8 cellular contexts compared by ENCODE assay signal in the genomic region with DNA sequence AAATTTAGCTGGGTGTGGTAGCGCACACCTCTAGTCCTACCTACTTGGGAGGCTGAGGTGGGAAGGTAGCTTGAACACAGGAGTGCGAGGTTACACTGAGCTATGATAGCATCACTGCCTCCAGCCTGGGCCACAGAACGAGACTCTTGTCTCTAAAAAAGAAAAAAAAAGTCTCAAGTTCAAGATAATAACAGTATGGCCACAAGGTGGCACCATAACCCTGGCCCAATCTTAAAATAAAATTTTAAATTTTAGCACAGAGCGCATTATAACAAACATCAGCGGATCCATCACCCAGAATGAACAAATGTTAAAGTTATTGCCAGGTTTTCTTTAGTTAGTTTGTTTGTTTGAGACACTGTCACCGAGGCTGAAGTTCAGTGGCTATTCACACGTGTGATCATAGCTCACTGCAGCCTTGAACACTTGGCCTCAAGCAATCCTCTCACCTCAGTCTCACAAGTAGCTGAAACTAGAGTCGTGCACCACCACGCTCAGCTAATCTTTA. TPM values are rescaled to one million over a fixed set of nuclear protein-coding genes. Genes with fewer than 3 reads are reported as not detected.
A peak's percentile ranks its signal among the peaks of the same experiment; 100 is the strongest.
DNase-seq lines count a peak whose midpoint lies in the region; ATAC-seq, FAIRE-seq and TF ChIP-seq lines count a peak whose summit lies in the region.

No MANE protein-coding gene starts in this region.

- H3K4me3 Mint-ChIP-seq in natural killer cell: peak overlapping the region; percentile 31
- H3K4me3 Mint-ChIP-seq in natural killer cell treated with Interleukin-12 subunit alpha and Interleukin-12 subunit beta and Interleukin-15 and Interleukin-18, amount 100 ng/mL, for 72 hours: no peak overlapping the region

- H3K27me3 Mint-ChIP-seq in natural killer cell (ENCODE audit: low read depth in 2 of 2): peaks cover 13 to 29% of the 10 kb centered on the region in 2 donors
- H3K27me3 Mint-ChIP-seq in natural killer cell treated with Interleukin-12 subunit alpha and Interleukin-12 subunit beta and Interleukin-15 and Interleukin-18, amount 100 ng/mL, for 72 hours: peaks cover 24% of the 10 kb centered on the region in 2 donors

- no peak overlapping the region for H3K4me3 ChIP-seq in tibial artery

- TF ChIP-seq CTCF in natural killer cell (IDR thresholded peaks at IDR 0.05) (peak; percentile 76), tibial artery (IDR thresholded peaks at IDR 0.05) (peak; percentile 59 to 76)

- intact Hi-C loops in natural killer cell (cut with micrococcal nuclease) (loop anchor here (1.0 kb wide), 2 partner anchors 43 to 150 kb away; no protein-coding TSS in a partner anchor), tibial artery (cut with DNase I; ENCODE audit: low total_unique reads) (no loop called here)

- no peaks in the 10 kb centered on the region for H3K9me3 Mint-ChIP-seq in natural killer cell
- no peaks in the 10 kb centered on the region for H3K9me3 Mint-ChIP-seq in natural killer cell treated with Interleukin-12 subunit alpha and Interleukin-12 subunit beta and Interleukin-15 and Interleukin-18, amount 100 ng/mL, for 72 hours

- H3K4me1 Mint-ChIP-seq in natural killer cell: peaks cover 5 to 22% of the 10 kb centered on the region in 2 donors
- peaks cover 6 to 13% of the 10 kb centered on the region in 2 donors for H3K4me1 Mint-ChIP-seq in natural killer cell treated with Interleukin-12 subunit alpha and Interleukin-12 subunit beta and Interleukin-15 and Interleukin-18, amount 100 ng/mL, for 72 hours (ENCODE audit: low read depth in 2 of 2)

- H3K4me1 ChIP-seq in tibial artery: peaks cover 0 to 25% (median 14%) of the 10 kb centered on the region in 4 donors

- DNase-seq in natural killer cell (no peak), NCI-H2196 (lab: John Stamatoyannopoulos, UW; ENCODE audit: unreplicated experiment) (peak; percentile 51), inferior parietal cortex (ENCODE audit: extremely low spot score) (peak; percentile 77), tibial artery (no peak), HTR-8/SVneo (ENCODE audit: insufficient read length, low spot score) (no peak), DMS153 (lab: John Stamatoyannopoulos, UW) (no peak)
- DNase-seq in natural killer cell treated with Interleukin-12 subunit alpha and Interleukin-12 subunit beta and Interleukin-15 and Interleukin-18, amount 100 ng/mL, for 72 hours (ENCODE audit: low spot score): no peak
- peak; percentile 72 for DNase-seq in activated effector memory CD4-positive, alpha-beta T cell treated with anti-CD3 and anti-CD28 coated beads, Interleukin-2, amount 50 U/mL, for 16 hours

- H3K27ac Mint-ChIP-seq in natural killer cell: no peak overlapping the region
- H3K27ac Mint-ChIP-seq in natural killer cell treated with Interleukin-12 subunit alpha and Interleukin-12 subunit beta and Interleukin-15 and Interleukin-18, amount 100 ng/mL, for 72 hours: no peak overlapping the region

- no peak for FAIRE-seq in HTR-8/SVneo (lab: Jason Lieb, UNC)

- H3K9me3 ChIP-seq in tibial artery: no peaks in the 10 kb centered on the region

- H3K27ac ChIP-seq in tibial artery: no peak overlapping the region

- no peaks in the 10 kb centered on the region for H3K36me3 Mint-ChIP-seq in natural killer cell
- H3K36me3 Mint-ChIP-seq in natural killer cell treated with Interleukin-12 subunit alpha and Interleukin-12 subunit beta and Interleukin-15 and Interleukin-18, amount 100 ng/mL, for 72 hours: no peaks in the 10 kb centered on the region

- peak in 2 of 3 donors; percentile 35 to 48 for ATAC-seq in natural killer cell
- ATAC-seq in natural killer cell treated with Interleukin-12 subunit alpha and Interleukin-12 subunit beta and Interleukin-15 and Interleukin-18, amount 100 ng/mL, for 72 hours: no peak

- peaks cover 0 to 48% of the 10 kb centered on the region in 2 donors for H3K27me3 ChIP-seq in tibial artery

- H3K36me3 ChIP-seq in tibial artery: peaks cover 0 to 22% (median 20%) of the 10 kb centered on the region in 3 donors

RNA-seq across cellular contexts. Expression of a gene that starts 2.9 kb away (rescaled TPM):
- total RNA-seq in natural killer cell: under 1 TPM in 1 of 3 donors, not detected in 2; 0.18 TPM
- not detected for total RNA-seq in natural killer cell treated with Interleukin-12 subunit alpha and Interleukin-12 subunit beta and Interleukin-15 and Interleukin-18, amount 100 ng/mL, for 72 hours

RNA-seq across cellular contexts. Expression of a gene that starts 17.7 kb away (rescaled TPM):
- total RNA-seq in natural killer cell: 10 to 100 TPM; 10.7 to 18.4 (median 11.4) TPM
- 10 to 100 TPM in 1 of 2 donors, 1 to 10 TPM in 1; 9.3 to 24.4 TPM for total RNA-seq in natural killer cell treated with Interleukin-12 subunit alpha and Interleukin-12 subunit beta and Interleukin-15 and Interleukin-18, amount 100 ng/mL, for 72 hours

Comparison
In these comparisons a context has a peak if more than half of its experiments do, and no peak if none do; other contexts are left out.
1. ATAC-seq: peak in natural killer cell (2 of 3); none in natural killer cell treated with Interleukin-12 subunit alpha and Interleukin-12 subunit beta and Interleukin-15 and Interleukin-18, amount 100 ng/mL, for 72 hours (0 of 2).
2. DNase-seq: peak in NCI-H2196 (single experiment), activated effector memory CD4-positive, alpha-beta T cell treated with anti-CD3 and anti-CD28 coated beads, Interleukin-2, amount 50 U/mL, for 16 hours (single experiment) and inferior parietal cortex (single experiment); none in natural killer cell (single experiment), natural killer cell treated with Interleukin-12 subunit alpha and Interleukin-12 subunit beta and Interleukin-15 and Interleukin-18, amount 100 ng/mL, for 72 hours (single experiment), tibial artery (0 of 2), HTR-8/SVneo (single experiment) and DMS153 (single experiment).